8 cellular contexts compared by ENCODE assay signal in the genomic region with DNA sequence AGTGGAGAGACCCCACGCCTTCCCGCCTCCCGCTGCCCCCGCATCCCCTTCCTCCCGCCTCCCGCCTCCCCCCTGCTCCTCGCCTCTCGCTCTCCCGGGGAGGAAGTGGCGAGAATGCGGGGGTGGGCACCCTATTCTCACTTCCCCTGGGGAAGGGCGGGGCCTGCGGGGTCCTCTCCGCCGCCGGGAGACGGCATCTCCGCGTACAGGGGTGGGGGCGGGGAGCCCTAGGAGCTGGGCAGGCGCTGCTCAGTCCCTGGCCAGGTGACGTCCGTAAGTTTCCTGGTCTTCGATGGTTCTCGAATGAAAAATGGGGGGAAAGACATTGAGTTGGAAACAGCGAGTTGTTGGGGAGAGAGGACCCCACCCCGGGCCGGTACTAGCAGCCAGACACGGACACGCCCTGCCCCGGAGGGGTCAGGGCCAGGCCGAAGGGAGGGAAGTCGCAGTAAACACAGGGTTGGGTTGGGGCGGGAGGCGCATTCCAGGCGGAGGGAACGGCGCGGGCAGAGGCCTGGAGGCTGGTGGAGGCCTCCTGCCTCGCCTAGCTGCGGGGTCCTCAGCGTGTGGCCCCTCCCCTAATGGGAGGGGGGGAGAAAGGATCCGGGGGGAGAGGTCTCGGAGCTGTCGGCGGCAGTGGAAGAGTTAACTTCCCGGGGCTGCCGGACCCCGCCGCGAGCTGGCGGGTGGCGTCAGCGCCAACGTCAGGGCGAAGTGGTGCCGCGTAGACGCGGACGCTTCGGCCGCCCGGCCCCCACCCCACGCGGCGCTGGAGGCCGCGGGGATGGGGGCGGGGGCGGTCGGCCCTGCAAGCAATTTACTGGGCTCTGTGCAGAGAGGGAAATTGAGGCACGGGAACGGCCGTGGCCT. TPM values are rescaled to one million over a fixed set of nuclear protein-coding genes. Genes with fewer than 3 reads are reported as not detected.
A peak's percentile ranks its signal among the peaks of the same experiment; 100 is the strongest.
DNase-seq lines count a peak whose midpoint lies in the region; ATAC-seq and TF ChIP-seq lines count a peak whose summit lies in the region.

No MANE protein-coding gene starts in this region.

- peak overlapping the region; percentile 91 for H3K4me3 Mint-ChIP-seq in activated CD8-positive, alpha-beta memory T cell treated with anti-CD3 and anti-CD28 coated beads, Interleukin-2, amount 10 ng/mL, durations not matched to agents 7 days and 5 days
- peak overlapping the region; percentile 77 for H3K4me3 Mint-ChIP-seq in endodermal cell

- H3K36me3 ChIP-seq in HAP-1 (replicated peaks) (no peaks in the 10 kb centered on the region), endodermal cell (ENCODE audit: control insufficient read depth, insufficient read depth, low read length) (no peaks in the 10 kb centered on the region), mesodermal cell (ENCODE audit: control insufficient read depth, insufficient read depth, low read length) (no peaks in the 10 kb centered on the region)

- H3K27me3 ChIP-seq in HAP-1 (ENCODE audit: low read depth) (no peaks in the 10 kb centered on the region), endodermal cell (ENCODE audit: control insufficient read depth, insufficient read depth, low read length, poor library complexity, severe bottlenecking) (no peaks in the 10 kb centered on the region)

- peak; percentile 83 for DNase-seq in EH (ENCODE audit: low read depth)
- DNase-seq in HAP-1 (ENCODE audit: low spot score in 2 of 2) = peak; percentile 47 to 83
- peak; percentile 36 for DNase-seq in NCI-H510A (lab: John Stamatoyannopoulos, UW)
- DNase-seq in activated CD8-positive, alpha-beta memory T cell treated with anti-CD3 and anti-CD28 coated beads, Interleukin-2, amount 10 ng/mL, durations not matched to agents 7 days and 5 days = peak; percentile 94
- DNase-seq in endodermal cell = peak; percentile 92
- peak; percentile 66 to 69 for DNase-seq in stimulated activated CD8-positive, alpha-beta memory T cell treated with anti-CD3 and anti-CD28 coated beads, Interleukin-2, amount 100 ng/mL, for 1 hour (ENCODE audit: low read depth in 2 of 2)

- H3K9me3 ChIP-seq in HAP-1 (no peaks in the 10 kb centered on the region), endodermal cell (ENCODE audit: control insufficient read depth, low read length) (no peaks in the 10 kb centered on the region), mesodermal cell (ENCODE audit: control insufficient read depth, low read length) (no peaks in the 10 kb centered on the region)

- H3K27ac ChIP-seq in endodermal cell (ENCODE audit: low read depth, low read length) (peak overlapping the region; percentile 89), mesodermal cell (ENCODE audit: low read depth, low read length, severe bottlenecking) (peak overlapping the region; percentile 98)

- H3K4me1 Mint-ChIP-seq in activated CD8-positive, alpha-beta memory T cell treated with anti-CD3 and anti-CD28 coated beads, Interleukin-2, amount 10 ng/mL, durations not matched to agents 7 days and 5 days = peaks cover 67% of the 10 kb centered on the region
- peaks cover 17% of the 10 kb centered on the region for H3K4me1 Mint-ChIP-seq in endodermal cell

- no peaks in the 10 kb centered on the region for H3K27me3 Mint-ChIP-seq in activated CD8-positive, alpha-beta memory T cell treated with anti-CD3 and anti-CD28 coated beads, Interleukin-2, amount 10 ng/mL, durations not matched to agents 7 days and 5 days
- no peaks in the 10 kb centered on the region for H3K27me3 Mint-ChIP-seq in endodermal cell (ENCODE audit: insufficient read depth)

- H3K4me1 ChIP-seq in HAP-1 = peaks cover 26% of the 10 kb centered on the region
- peaks cover 4% of the 10 kb centered on the region for H3K4me1 ChIP-seq in endodermal cell (ENCODE audit: control insufficient read depth, insufficient read depth, low read length)
- peaks cover 18% of the 10 kb centered on the region for H3K4me1 ChIP-seq in mesodermal cell (ENCODE audit: control insufficient read depth, insufficient read depth, low read length, poor library complexity, severe bottlenecking)

- peaks cover 15% of the 10 kb centered on the region for H3K36me3 Mint-ChIP-seq in activated CD8-positive, alpha-beta memory T cell treated with anti-CD3 and anti-CD28 coated beads, Interleukin-2, amount 10 ng/mL, durations not matched to agents 7 days and 5 days
- H3K36me3 Mint-ChIP-seq in endodermal cell (ENCODE audit: low read depth) = no peaks in the 10 kb centered on the region

- H3K9ac ChIP-seq in endodermal cell (ENCODE audit: extremely low read depth, low read length, poor library complexity, severe bottlenecking) = peak overlapping the region; percentile 93

- TF ChIP-seq CTCF in endodermal cell (conservative IDR thresholded peaks at IDR 0.05) = no peak

- peak overlapping the region; percentile 44 for H3K4me3 ChIP-seq in HAP-1
- peak overlapping the region; percentile 90 for H3K4me3 ChIP-seq in endodermal cell (ENCODE audit: low read length)
- H3K4me3 ChIP-seq in mesodermal cell (ENCODE audit: extremely low read depth, insufficient read depth, low read length, poor library complexity, severe bottlenecking) = peak overlapping the region; percentile 51

- 0 to 1% methylated on average over 17 to 75 of the region's 75 CpGs for WGBS in endodermal cell (ENCODE audit: insufficient coverage in 1 of 2, insufficient read length in 1 of 2), 2 experiments
- 0% methylated on average over 45 to 50 of the region's 75 CpGs for WGBS in mesodermal cell (ENCODE audit: insufficient coverage in 2 of 2), 2 experiments

- in situ Hi-C loops in HAP-1 (cut with MboI; ENCODE audit: low sequenced_read_pairs) = no loop called here

- peak overlapping the region; percentile 98 for H3K27ac Mint-ChIP-seq in activated CD8-positive, alpha-beta memory T cell treated with anti-CD3 and anti-CD28 coated beads, Interleukin-2, amount 10 ng/mL, durations not matched to agents 7 days and 5 days
- peak overlapping the region; percentile 99 for H3K27ac Mint-ChIP-seq in endodermal cell

- peak; percentile 38 for ATAC-seq in activated CD8-positive, alpha-beta memory T cell treated with anti-CD3 and anti-CD28 coated beads, Interleukin-2, amount 10 ng/mL, durations not matched to agents 7 days and 5 days
- ATAC-seq in HG03342 (IDR thresholded peaks at IDR 0.05; ENCODE audit: unreplicated experiment) = no peak

- no peaks in the 10 kb centered on the region for H3K9me3 Mint-ChIP-seq in activated CD8-positive, alpha-beta memory T cell treated with anti-CD3 and anti-CD28 coated beads, Interleukin-2, amount 10 ng/mL, durations not matched to agents 7 days and 5 days (ENCODE audit: low read depth)
- no peaks in the 10 kb centered on the region for H3K9me3 Mint-ChIP-seq in endodermal cell

- CTCF ChIA-PET in activated CD8-positive, alpha-beta memory T cell treated with anti-CD3 and anti-CD28 coated beads, Interleukin-2, amount 10 ng/mL, durations not matched to agents 7 days and 5 days (lab: Charles Lee) = interaction anchor here (1.1 to 5.1 kb wide), 5 partner anchors 11 to 37 kb away, joined by 3 to 161 read pairs (median 29); a partner anchor contains a TSS

RNA-seq across cellular contexts. Expression of a gene that starts 10.4 kb away (rescaled TPM):
- total RNA-seq in activated CD8-positive, alpha-beta memory T cell treated with anti-CD3 and anti-CD28 coated beads, Interleukin-2, amount 10 ng/mL, durations not matched to agents 7 days and 5 days = 100 to 1,000 TPM; 498 to 501 TPM
- 100 to 1,000 TPM; 112 to 148 TPM for total RNA-seq in endodermal cell
- 255 TPM for polyA plus RNA-seq in endodermal cell (2013, experiment 1 of 2)
- polyA plus RNA-seq in endodermal cell (2013, experiment 2 of 2) = 262 TPM
- 239 TPM for polyA plus RNA-seq in mesodermal cell (2013, experiment 1 of 2)
- polyA plus RNA-seq in mesodermal cell (2013, experiment 2 of 2) = 198 TPM

RNA-seq across cellular contexts. Expression of a gene that starts 17.6 kb away (rescaled TPM):
- total RNA-seq in activated CD8-positive, alpha-beta memory T cell treated with anti-CD3 and anti-CD28 coated beads, Interleukin-2, amount 10 ng/mL, durations not matched to agents 7 days and 5 days = 1 to 10 TPM; 2.2 to 3.1 TPM
- total RNA-seq in endodermal cell = 1 to 10 TPM; 2.4 to 3.3 TPM
- 3.2 TPM for polyA plus RNA-seq in endodermal cell (2013, experiment 1 of 2)
- polyA plus RNA-seq in endodermal cell (2013, experiment 2 of 2) = 2.7 TPM
- polyA plus RNA-seq in mesodermal cell (2013, experiment 1 of 2) = 1.3 TPM
- 1.4 TPM for polyA plus RNA-seq in mesodermal cell (2013, experiment 2 of 2)

RNA-seq across cellular contexts. Expression of a gene that starts 31.1 kb away (rescaled TPM):
- 100 to 1,000 TPM; 209 to 236 TPM for total RNA-seq in activated CD8-positive, alpha-beta memory T cell treated with anti-CD3 and anti-CD28 coated beads, Interleukin-2, amount 10 ng/mL, durations not matched to agents 7 days and 5 days
- total RNA-seq in endodermal cell = 100 to 1,000 TPM; 252 to 276 TPM
- polyA plus RNA-seq in endodermal cell (2013, experiment 1 of 2) = 273 TPM
- 240 TPM for polyA plus RNA-seq in endodermal cell (2013, experiment 2 of 2)
- 196 TPM for polyA plus RNA-seq in mesodermal cell (2013, experiment 1 of 2)
- polyA plus RNA-seq in mesodermal cell (2013, experiment 2 of 2) = 181 TPM

RNA-seq across cellular contexts. Expression of a gene that starts 48.6 kb away (rescaled TPM):
- total RNA-seq in activated CD8-positive, alpha-beta memory T cell treated with anti-CD3 and anti-CD28 coated beads, Interleukin-2, amount 10 ng/mL, durations not matched to agents 7 days and 5 days = 10 to 100 TPM; 35.5 to 44.7 TPM
- 1 to 10 TPM; 7.7 to 9.0 TPM for total RNA-seq in endodermal cell
- 56.3 TPM for polyA plus RNA-seq in endodermal cell (2013, experiment 1 of 2)
- polyA plus RNA-seq in endodermal cell (2013, experiment 2 of 2) = 66.8 TPM
- polyA plus RNA-seq in mesodermal cell (2013, experiment 1 of 2) = 12.9 TPM
- polyA plus RNA-seq in mesodermal cell (2013, experiment 2 of 2) = 9.9 TPM

Comparison
In these comparisons a context has a peak if more than half of its experiments do, and no peak if none do; other contexts are left out.
1. DNase-seq: peak in every context shown above with its lines; median percentile 94 in activated CD8-positive, alpha-beta memory T cell treated with anti-CD3 and anti-CD28 coated beads, Interleukin-2, amount 10 ng/mL, durations not matched to agents 7 days and 5 days; 92 in endodermal cell; 83 in EH; 68 in stimulated activated CD8-positive, alpha-beta memory T cell treated with anti-CD3 and anti-CD28 coated beads, Interleukin-2, amount 100 ng/mL, for 1 hour; 65 in HAP-1; 36 in NCI-H510A.